Comparison of ENCODE assay signal across 17 cellular contexts in the genomic region with DNA sequence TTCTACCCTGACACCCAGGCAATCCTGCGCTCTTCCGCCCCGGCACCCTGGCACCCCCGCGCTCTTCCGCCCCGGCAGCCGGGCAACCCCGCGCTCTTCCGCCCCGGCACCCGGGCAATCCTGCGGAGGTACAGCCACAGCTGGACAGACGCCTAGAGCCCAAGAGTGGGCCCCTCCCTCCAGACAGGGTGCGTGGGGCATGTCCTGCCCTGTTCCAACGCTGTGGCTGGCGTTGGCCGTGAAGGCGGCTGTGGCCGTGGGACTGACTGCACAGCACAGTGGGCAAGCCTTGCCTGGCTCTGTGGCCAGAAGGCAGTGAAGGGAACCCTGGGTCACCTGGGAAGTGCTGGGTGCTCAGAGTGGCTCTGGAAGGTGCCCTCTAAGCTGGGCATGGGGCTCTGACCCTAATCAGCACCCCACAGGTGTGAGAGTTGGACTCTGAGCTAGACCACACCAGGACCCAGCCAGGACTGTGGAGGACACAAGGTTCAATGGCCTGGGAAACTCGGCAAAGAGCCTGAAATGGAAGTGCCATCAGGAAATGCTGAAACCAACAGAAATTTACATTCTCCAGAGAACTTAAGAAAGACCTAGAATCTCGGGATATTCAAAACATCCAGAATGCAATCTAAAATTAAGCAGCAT.
DNase-seq lines count a peak whose midpoint lies in the region; ATAC-seq and TF ChIP-seq lines count a peak whose summit lies in the region.
"Had no signal": no experiment of that assay in that cellular context is flagged by ENCODE, and none has a peak within 500 bp of the region (broad histone marks: within the 10 kb centered on the region; RNA-seq: fewer than 3 reads in every experiment).

No MANE protein-coding gene starts in this region.

- H3K4me3 ChIP-seq in A673 (ENCODE audit: low read depth, low read length, poor library complexity, severe bottlenecking): peak overlapping the region; percentile 29
- H3K4me3 ChIP-seq in BLaER1 treated with 17β-estradiol and CSF1 and Interleukin-3, amounts not matched to agents 10 nM and 100 nM: peak overlapping the region in 3 of 10 experiments; percentile 10 to 31 (median 17); a peak in 4 of 20 replicates
- no peak overlapping the region for H3K4me3 ChIP-seq in naive thymus-derived CD4-positive, alpha-beta T cell (ENCODE audit: low read length)
- H3K4me3 ChIP-seq: breast epithelium, coronary artery had no signal

- no peaks in the 10 kb centered on the region for H3K9me3 ChIP-seq in A673 (ENCODE audit: low read depth, low read length, poor library complexity, severe bottlenecking)
- H3K9me3 ChIP-seq in BLaER1 treated with 17β-estradiol and CSF1 and Interleukin-3, amounts not matched to agents 10 nM and 100 nM (replicated peaks in 1 of 11): no peaks in the 10 kb centered on the region
- no peaks in the 10 kb centered on the region for H3K9me3 ChIP-seq in naive thymus-derived CD4-positive, alpha-beta T cell (ENCODE audit: control insufficient read depth in 2 of 3, low read length in 3 of 3)
- H3K9me3 ChIP-seq: breast epithelium had no signal

- peaks cover 56% of the 10 kb centered on the region for H3K4me1 ChIP-seq in A673 (ENCODE audit: insufficient read depth, low read length, poor library complexity, severe bottlenecking)
- H3K4me1 ChIP-seq in BLaER1 treated with 17β-estradiol and CSF1 and Interleukin-3, amounts not matched to agents 10 nM and 100 nM: peaks cover 96 to 100% (median 99%) of the 10 kb centered on the region in 10 experiments
- peaks cover 48 to 94% of the 10 kb centered on the region in 2 donors for H3K4me1 ChIP-seq in naive thymus-derived CD4-positive, alpha-beta T cell (ENCODE audit: control insufficient read depth in 2 of 2, insufficient read depth in 2 of 2, low read length in 2 of 2)
- H3K4me1 ChIP-seq: breast epithelium, parathyroid adenoma had no signal

- H3K4me2 ChIP-seq in BLaER1 treated with 17β-estradiol and CSF1 and Interleukin-3, amounts not matched to agents 10 nM and 100 nM: peak overlapping the region; percentile 96 to 99 (median 98)

- H3K27ac Mint-ChIP-seq in activated naive CD8-positive, alpha-beta T cell treated with anti-CD3 and anti-CD28 coated beads, Interleukin-2, amount 10 ng/mL, durations not matched to agents 7 days and 5 days: no peak overlapping the region
- peak overlapping the region in 8 of 9 donors; percentile 74 to 99 (median 90) for H3K27ac Mint-ChIP-seq in naive thymus-derived CD4-positive, alpha-beta T cell
- H3K27ac Mint-ChIP-seq: activated CD8-positive, alpha-beta memory T cell treated with anti-CD3 and anti-CD28 coated beads, Interleukin-2, amount 10 ng/mL, durations not matched to agents 7 days and 5 days; natural killer cell treated with Interleukin-12 subunit alpha and Interleukin-12 subunit beta and Interleukin-15 and Interleukin-18, amount 100 ng/mL, for 72 hours had no signal

- POLR2A ChIA-PET in A673 (lab: Charles Lee; ENCODE audit: low non-redundant PET): no interaction called here
- POLR2A ChIA-PET in activated naive CD8-positive, alpha-beta T cell treated with anti-CD3 and anti-CD28 coated beads, Interleukin-2, amount 10 ng/mL, durations not matched to agents 7 days and 5 days (lab: Charles Lee): interaction anchor here (2.2 kb wide), 1 partner anchor 17 kb away, joined by 10 read pairs; no protein-coding TSS in a partner anchor
- POLR2A ChIA-PET in naive thymus-derived CD4-positive, alpha-beta T cell (lab: Charles Lee): interaction anchor here (8.3 kb wide), 1 partner anchor 16 kb away, joined by 88 read pairs; no protein-coding TSS in a partner anchor

- BruUV-seq in A673 (replicated peaks; lab: Mats Ljungman, UMichigan): no TSS peak

- H3K36me3 ChIP-seq in A673 (ENCODE audit: insufficient read depth, low read length, poor library complexity, severe bottlenecking): no peaks in the 10 kb centered on the region
- peaks cover 0 to 4% (median 0%) of the 10 kb centered on the region in 11 experiments; a peak in 2 of 22 replicates for H3K36me3 ChIP-seq in BLaER1 treated with 17β-estradiol and CSF1 and Interleukin-3, amounts not matched to agents 10 nM and 100 nM
- peaks cover 0 to 1% (median 0%) of the 10 kb centered on the region in 3 experiments for H3K36me3 ChIP-seq in naive thymus-derived CD4-positive, alpha-beta T cell (ENCODE audit: control insufficient read depth in 2 of 3, insufficient read depth in 3 of 3, low read length in 3 of 3)
- H3K36me3 ChIP-seq: breast epithelium had no signal

- peaks cover 63% of the 10 kb centered on the region for H3K4me1 Mint-ChIP-seq in activated naive CD8-positive, alpha-beta T cell treated with anti-CD3 and anti-CD28 coated beads, Interleukin-2, amount 10 ng/mL, durations not matched to agents 7 days and 5 days
- H3K4me1 Mint-ChIP-seq in naive thymus-derived CD4-positive, alpha-beta T cell: peaks cover 71 to 96% (median 87%) of the 10 kb centered on the region in 7 donors

- H3K27me3 ChIP-seq in A673 (replicated peaks; ENCODE audit: insufficient read depth, low read depth, low read length, poor library complexity): no peaks in the 10 kb centered on the region
- H3K27me3 ChIP-seq in BLaER1 treated with 17β-estradiol and CSF1 and Interleukin-3, amounts not matched to agents 10 nM and 100 nM: peaks cover 0 to 48% (median 5%) of the 10 kb centered on the region in 11 experiments; a peak in 10 of 22 replicates
- no peaks in the 10 kb centered on the region for H3K27me3 ChIP-seq in naive thymus-derived CD4-positive, alpha-beta T cell (ENCODE audit: control insufficient read depth in 2 of 2, insufficient read depth in 2 of 2, low read length in 2 of 2)
- H3K27me3 ChIP-seq: breast epithelium had no signal

- peaks cover 10% of the 10 kb centered on the region for H3K36me3 Mint-ChIP-seq in activated naive CD8-positive, alpha-beta T cell treated with anti-CD3 and anti-CD28 coated beads, Interleukin-2, amount 10 ng/mL, durations not matched to agents 7 days and 5 days
- peaks cover 0 to 50% (median 3%) of the 10 kb centered on the region in 5 donors for H3K36me3 Mint-ChIP-seq in naive thymus-derived CD4-positive, alpha-beta T cell
- H3K36me3 Mint-ChIP-seq: natural killer cell treated with Interleukin-12 subunit alpha and Interleukin-12 subunit beta and Interleukin-15 and Interleukin-18, amount 100 ng/mL, for 72 hours had no signal

- TF ChIP-seq CTCF in A673 (conservative IDR thresholded peaks at IDR 0.05; ENCODE audit: low read depth, low read length): no peak

- peaks cover 63 to 100% (median 94%) of the 10 kb centered on the region in 11 experiments; a peak in 21 of 22 replicates for H4K20me1 ChIP-seq in BLaER1 treated with 17β-estradiol and CSF1 and Interleukin-3, amounts not matched to agents 10 nM and 100 nM

- intact Hi-C loops in A673 (cut with micrococcal nuclease; ENCODE audit: unreplicated experiment): loop anchor here (5.0 kb wide), 1 partner anchor 266 kb away; no protein-coding TSS in a partner anchor
- intact Hi-C loops in naive thymus-derived CD4-positive, alpha-beta T cell (cut with micrococcal nuclease): loop anchor here (5.0 to 10.0 kb wide), 8 partner anchors 49 to 431 kb away; a partner anchor contains a TSS

- peak overlapping the region in 8 of 11 experiments; percentile 11 to 77 (median 60); a peak in 14 of 22 replicates for H3K9ac ChIP-seq in BLaER1 treated with 17β-estradiol and CSF1 and Interleukin-3, amounts not matched to agents 10 nM and 100 nM
- H3K9ac ChIP-seq: parathyroid adenoma had no signal

- CTCF ChIA-PET in A673 (lab: Charles Lee): no interaction called here
- CTCF ChIA-PET in naive thymus-derived CD4-positive, alpha-beta T cell (lab: Charles Lee): interaction anchor here (0.6 kb wide), 1 partner anchor 745 kb away, joined by 6 read pairs; no protein-coding TSS in a partner anchor

- DNase-seq in A673 (ENCODE audit: low spot score): no peak
- DNase-seq in activated naive CD8-positive, alpha-beta T cell treated with anti-CD3 and anti-CD28 coated beads, Interleukin-2, amount 10 ng/mL, durations not matched to agents 7 days and 5 days: no peak
- DNase-seq in naive thymus-derived CD4-positive, alpha-beta T cell: no peak
- DNase-seq in occipital lobe (lab: John Stamatoyannopoulos, UW): no peak
- DNase-seq: activated CD4-positive, alpha-beta T cell treated with anti-CD3 and anti-CD28 coated beads for 1 hour; activated CD8-positive, alpha-beta memory T cell treated with anti-CD3 and anti-CD28 coated beads, Interleukin-2, amount 10 ng/mL, durations not matched to agents 7 days and 5 days; KG1; kidney glomerular epithelial cell; NCI-H187 treated with DMSO at 0.1 percent for 48 hours; NCI-H69 had no signal

- H3K4me3 Mint-ChIP-seq in activated naive CD8-positive, alpha-beta T cell treated with anti-CD3 and anti-CD28 coated beads, Interleukin-2, amount 10 ng/mL, durations not matched to agents 7 days and 5 days: peak overlapping the region; percentile 60
- peak overlapping the region; percentile 41 to 97 (median 64) for H3K4me3 Mint-ChIP-seq in naive thymus-derived CD4-positive, alpha-beta T cell
- H3K4me3 Mint-ChIP-seq: activated CD8-positive, alpha-beta memory T cell treated with anti-CD3 and anti-CD28 coated beads, Interleukin-2, amount 10 ng/mL, durations not matched to agents 7 days and 5 days; natural killer cell treated with Interleukin-12 subunit alpha and Interleukin-12 subunit beta and Interleukin-15 and Interleukin-18, amount 100 ng/mL, for 72 hours had no signal

- H3K27ac ChIP-seq in A673 (ENCODE audit: low read depth, low read length, poor library complexity, severe bottlenecking): peak overlapping the region; percentile 89
- peak overlapping the region in 8 of 11 experiments; percentile 57 to 86 (median 73); a peak in 16 of 22 replicates for H3K27ac ChIP-seq in BLaER1 treated with 17β-estradiol and CSF1 and Interleukin-3, amounts not matched to agents 10 nM and 100 nM
- H3K27ac ChIP-seq in naive thymus-derived CD4-positive, alpha-beta T cell (ENCODE audit: low read depth, low read length): no peak overlapping the region
- H3K27ac ChIP-seq: breast epithelium, coronary artery, parathyroid adenoma had no signal

- peaks cover 36% of the 10 kb centered on the region for H3K27me3 Mint-ChIP-seq in activated naive CD8-positive, alpha-beta T cell treated with anti-CD3 and anti-CD28 coated beads, Interleukin-2, amount 10 ng/mL, durations not matched to agents 7 days and 5 days
- H3K27me3 Mint-ChIP-seq in naive thymus-derived CD4-positive, alpha-beta T cell: peaks cover 0 to 21% (median 0%) of the 10 kb centered on the region in 5 donors

- no peaks in the 10 kb centered on the region for H3K9me3 Mint-ChIP-seq in activated naive CD8-positive, alpha-beta T cell treated with anti-CD3 and anti-CD28 coated beads, Interleukin-2, amount 10 ng/mL, durations not matched to agents 7 days and 5 days
- H3K9me3 Mint-ChIP-seq in naive thymus-derived CD4-positive, alpha-beta T cell: peaks cover 0 to 7% (median 0%) of the 10 kb centered on the region in 11 donors
- H3K9me3 Mint-ChIP-seq: natural killer cell treated with Interleukin-12 subunit alpha and Interleukin-12 subunit beta and Interleukin-15 and Interleukin-18, amount 100 ng/mL, for 72 hours had no signal

- no peak for ATAC-seq in activated naive CD8-positive, alpha-beta T cell treated with anti-CD3 and anti-CD28 coated beads, Interleukin-2, amount 10 ng/mL, durations not matched to agents 7 days and 5 days (ENCODE audit: low read depth)
- no peak for ATAC-seq in naive thymus-derived CD4-positive, alpha-beta T cell
- ATAC-seq in HG03432 (IDR thresholded peaks at IDR 0.05; ENCODE audit: unreplicated experiment) (no peak), GM18873 (IDR thresholded peaks at IDR 0.05; ENCODE audit: low FRiP score, unreplicated experiment) (no peak)
- ATAC-seq: activated CD8-positive, alpha-beta memory T cell treated with anti-CD3 and anti-CD28 coated beads, Interleukin-2, amount 10 ng/mL, durations not matched to agents 7 days and 5 days; natural killer cell treated with Interleukin-12 subunit alpha and Interleukin-12 subunit beta and Interleukin-15 and Interleukin-18, amount 100 ng/mL, for 72 hours had no signal
